ENCODE assay signal across 10 cellular contexts in the genomic region with DNA sequence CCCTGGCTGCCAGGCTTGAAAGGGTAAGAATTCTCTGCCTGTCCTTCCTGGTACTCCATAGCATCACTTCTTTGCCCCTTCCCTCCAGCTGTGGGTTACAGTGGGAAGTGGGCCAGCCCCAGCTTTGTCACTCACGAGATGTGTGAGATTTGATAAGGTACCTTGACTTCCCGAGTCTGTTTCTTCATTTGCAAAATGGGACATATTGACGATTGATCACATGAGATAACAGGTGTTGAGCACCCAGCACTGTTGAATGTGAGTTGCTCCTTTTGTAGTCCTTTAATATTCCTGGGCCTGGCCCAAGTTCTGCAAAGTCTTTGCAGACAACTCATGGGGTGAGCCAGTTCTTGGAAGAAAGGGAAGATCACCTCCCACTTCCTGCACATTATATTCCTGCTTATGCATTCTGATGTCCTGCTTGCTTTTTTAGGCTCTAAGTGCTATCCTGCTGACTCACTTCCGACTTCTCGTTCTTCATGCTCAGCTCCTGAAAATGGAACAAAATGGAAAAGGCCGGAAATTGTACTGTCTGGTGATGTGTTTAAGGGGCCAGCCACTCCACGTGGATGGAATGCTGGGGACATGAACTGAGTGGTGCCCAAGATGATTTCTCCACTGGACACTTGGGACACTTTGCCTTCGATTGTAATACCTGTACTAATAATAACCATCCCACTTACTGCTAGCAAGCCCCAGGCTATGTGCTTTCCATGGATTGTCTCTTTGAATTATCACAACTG. TPM values are rescaled to one million over a fixed set of nuclear protein-coding genes. Genes with fewer than 3 reads are reported as not detected.
DNase-seq lines count a peak whose midpoint lies in the region; ATAC-seq, FAIRE-seq and TF ChIP-seq lines count a peak whose summit lies in the region.
"Had no signal": no experiment of that assay in that cellular context is flagged by ENCODE, and none has a peak within 500 bp of the region (broad histone marks: within the 10 kb centered on the region; RNA-seq: fewer than 3 reads in every experiment).

No MANE protein-coding gene starts in this region.

- DNase-seq in H54 (ENCODE audit: insufficient read length, low spot score) = peak; percentile 51
- DNase-seq in SK-N-MC (ENCODE audit: low read depth, low spot score) = peak; percentile 66
- peak; percentile 48 for DNase-seq in fibroblast of peridontal ligament (ENCODE audit: extremely low read depth)
- peak; percentile 64 for DNase-seq in renal cortical epithelial cell (ENCODE audit: low read depth)
- DNase-seq in activated T-cell treated with anti-CD3 and anti-CD28 coated beads, Interleukin-2, amount 50 U/mL, for 48 hours = no peak
- DNase-seq: amniotic stem cell, NCI-H526 treated with DMSO at 0.1 percent for 48 hours had no signal

- H3K36me3 ChIP-seq in SK-N-MC (ENCODE audit: insufficient read depth, low read length) = no peaks in the 10 kb centered on the region

- H3K9me3 ChIP-seq in SK-N-MC (ENCODE audit: low read depth, low read length) = no peaks in the 10 kb centered on the region

- H3K9ac ChIP-seq in SK-N-MC (ENCODE audit: insufficient read length) = no peak overlapping the region

- H3K27ac ChIP-seq in SK-N-MC = peak overlapping the region; percentile 56; the same call in 1 of the 2 replicates

- TF ChIP-seq POLR2A in H54 (IDR thresholded peaks at IDR 0.05; ENCODE audit: low read depth, low read length) = no peak

- ATAC-seq in GM21360 (IDR thresholded peaks at IDR 0.05; ENCODE audit: unreplicated experiment) (no peak), GM18520 (IDR thresholded peaks at IDR 0.05; ENCODE audit: unreplicated experiment) (no peak), HG03460 (IDR thresholded peaks at IDR 0.05; ENCODE audit: unreplicated experiment) (no peak)

- FAIRE-seq in H54 (lab: Jason Lieb, UNC) = peak; percentile 83

- peak overlapping the region; percentile 47; the same call in 1 of the 2 replicates for H3K4me3 ChIP-seq in SK-N-MC

RNA-seq across cellular contexts. Expression of gene NLK, which starts 8.3 kb away (rescaled TPM):
- total RNA-seq in renal cortical epithelial cell = 17.4 and 32.7 TPM in 2 replicates

Comparison
In these comparisons a context has a peak if more than half of its experiments do, and no peak if none do; other contexts are left out.
1. DNase-seq: peak in H54 (single experiment), SK-N-MC (single experiment), fibroblast of peridontal ligament (single experiment) and renal cortical epithelial cell (single experiment); none in activated T-cell treated with anti-CD3 and anti-CD28 coated beads, Interleukin-2, amount 50 U/mL, for 48 hours (0 of 2).